23 cellular contexts compared by ENCODE assay signal in the genomic region with DNA sequence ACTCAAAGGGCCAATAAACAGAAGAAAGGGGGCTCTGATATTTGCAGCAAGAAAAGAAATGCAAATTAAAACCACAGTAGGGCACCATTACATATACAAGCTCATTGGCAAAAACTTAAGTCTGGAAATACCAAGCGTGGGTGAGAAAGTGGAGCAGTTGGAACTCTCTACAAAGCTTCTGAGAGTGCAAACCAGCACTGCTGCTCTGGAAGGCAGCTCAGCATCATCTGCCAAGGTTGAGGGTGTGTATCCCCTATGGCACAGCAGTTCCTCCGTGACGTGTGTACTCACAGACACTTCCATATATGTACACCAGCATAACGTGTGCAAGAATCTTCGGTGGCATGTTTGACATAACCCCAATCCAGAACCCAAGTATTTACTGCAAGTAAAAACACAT.
"Had no signal": no experiment of that assay in that cellular context is flagged by ENCODE, and none has a peak within 500 bp of the region (broad histone marks: within the 10 kb centered on the region; RNA-seq: fewer than 3 reads in every experiment).

No MANE protein-coding gene starts in this region.

- H3K4me3 ChIP-seq: dorsolateral prefrontal cortex, lung, mucosa of descending colon, prostate gland, right atrium auricular region, smooth muscle cell, thyroid gland had no signal

- DNase-seq: effector CD4-positive, alpha-beta T cell; kidney; mucosa of descending colon; naive B cell; stimulated activated CD4-positive, alpha-beta T cell treated with anti-CD3 and anti-CD28 coated beads, Interleukin-12 subunit alpha, Interleukin-12 subunit beta, amount 100 ng/mL, for 4 hours; stimulated activated CD4-positive, alpha-beta T cell treated with anti-CD3 and anti-CD28 coated beads, Interleukin-1b, Interleukin-23, amount 100 ng/mL, for 48 hours; stimulated activated CD4-positive, alpha-beta T cell treated with anti-CD3 and anti-CD28 coated beads, Interleukin-4, amount 100 ng/mL, for 1 hour; stimulated activated CD8-positive, alpha-beta memory T cell treated with anti-CD3 and anti-CD28 coated beads, Interleukin-4, amount 100 ng/mL, for 48 hours; stimulated activated naive CD4-positive, alpha-beta T cell; stimulated activated naive CD8-positive, alpha-beta T cell treated with anti-CD3 and anti-CD28 coated beads, Interleukin-15, amount 100 ng/mL, for 72 hours; thyroid gland had no signal

- H3K27ac Mint-ChIP-seq: memory B cell; naive B cell; natural killer cell treated with Interleukin-12 subunit alpha and Interleukin-12 subunit beta and Interleukin-15 and Interleukin-18, amount 100 ng/mL, for 72 hours; stimulated activated naive CD8-positive, alpha-beta T cell treated with anti-CD3 and anti-CD28 coated beads, Interleukin-15, amount 100 ng/mL, for 72 hours; type B pancreatic cell had no signal

- H3K27me3 ChIP-seq: neutrophil, right atrium auricular region, thyroid gland had no signal

- ATAC-seq: left lobe of liver; mucosa of descending colon; natural killer cell treated with Interleukin-12 subunit alpha and Interleukin-12 subunit beta and Interleukin-15 and Interleukin-18, amount 100 ng/mL, for 72 hours; sciatic nerve; stimulated activated naive CD8-positive, alpha-beta T cell treated with anti-CD3 and anti-CD28 coated beads, Interleukin-15, amount 100 ng/mL, for 72 hours had no signal

- H3K4me2 ChIP-seq: smooth muscle cell had no signal

- H3K9me3 Mint-ChIP-seq: memory B cell; naive B cell; natural killer cell treated with Interleukin-12 subunit alpha and Interleukin-12 subunit beta and Interleukin-15 and Interleukin-18, amount 100 ng/mL, for 72 hours; neural crest cell; stimulated activated naive CD8-positive, alpha-beta T cell treated with anti-CD3 and anti-CD28 coated beads, Interleukin-15, amount 100 ng/mL, for 72 hours; type B pancreatic cell had no signal

- H3K4me3 Mint-ChIP-seq: memory B cell; naive B cell; natural killer cell treated with Interleukin-12 subunit alpha and Interleukin-12 subunit beta and Interleukin-15 and Interleukin-18, amount 100 ng/mL, for 72 hours; neural crest cell; stimulated activated naive CD8-positive, alpha-beta T cell treated with anti-CD3 and anti-CD28 coated beads, Interleukin-15, amount 100 ng/mL, for 72 hours; type B pancreatic cell had no signal

- H3K4me1 ChIP-seq: prostate gland, right atrium auricular region, thyroid gland had no signal

- H3K36me3 ChIP-seq: neutrophil, prostate gland, right atrium auricular region, thyroid gland had no signal

- H3K27ac ChIP-seq: dorsolateral prefrontal cortex, neutrophil, prostate gland, right atrium auricular region, thyroid gland had no signal

- H3K9me3 ChIP-seq: mucosa of descending colon, neutrophil, prostate gland, right atrium auricular region, thyroid gland had no signal

- H3K4me1 Mint-ChIP-seq: memory B cell; stimulated activated naive CD8-positive, alpha-beta T cell treated with anti-CD3 and anti-CD28 coated beads, Interleukin-15, amount 100 ng/mL, for 72 hours had no signal

- H3K36me3 Mint-ChIP-seq: memory B cell; naive B cell; natural killer cell treated with Interleukin-12 subunit alpha and Interleukin-12 subunit beta and Interleukin-15 and Interleukin-18, amount 100 ng/mL, for 72 hours; type B pancreatic cell had no signal
